In the genomic region with DNA sequence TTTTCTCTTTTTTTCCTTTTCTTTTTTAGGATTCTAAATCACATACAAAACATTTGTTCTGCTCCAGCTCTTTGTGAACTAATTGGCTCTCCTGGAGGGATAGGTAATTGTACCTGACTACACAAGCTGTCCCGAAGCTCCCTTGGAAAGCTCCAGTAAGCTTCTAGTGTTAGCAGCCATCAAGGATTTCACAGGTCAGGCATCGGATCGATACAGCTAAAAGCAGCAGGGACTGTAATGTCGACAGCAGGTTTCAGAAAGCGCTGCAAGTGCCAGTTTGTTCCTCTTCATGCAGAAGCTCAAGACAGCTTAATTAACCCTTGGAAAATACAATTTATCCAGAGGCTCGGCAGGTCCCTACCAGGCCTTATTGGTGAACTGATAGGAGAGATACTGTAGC, we compare ENCODE assay signal across 2 cellular contexts.
TF ChIP-seq lines count a peak whose summit lies in the region.

No MANE protein-coding gene starts in this region.

TF ChIP-seq in GM23338, 12 proteins besides CTCF, POLR2A, EP300 and RAD21 (continued from another document):
- TF ChIP-seq, protein P1, sequence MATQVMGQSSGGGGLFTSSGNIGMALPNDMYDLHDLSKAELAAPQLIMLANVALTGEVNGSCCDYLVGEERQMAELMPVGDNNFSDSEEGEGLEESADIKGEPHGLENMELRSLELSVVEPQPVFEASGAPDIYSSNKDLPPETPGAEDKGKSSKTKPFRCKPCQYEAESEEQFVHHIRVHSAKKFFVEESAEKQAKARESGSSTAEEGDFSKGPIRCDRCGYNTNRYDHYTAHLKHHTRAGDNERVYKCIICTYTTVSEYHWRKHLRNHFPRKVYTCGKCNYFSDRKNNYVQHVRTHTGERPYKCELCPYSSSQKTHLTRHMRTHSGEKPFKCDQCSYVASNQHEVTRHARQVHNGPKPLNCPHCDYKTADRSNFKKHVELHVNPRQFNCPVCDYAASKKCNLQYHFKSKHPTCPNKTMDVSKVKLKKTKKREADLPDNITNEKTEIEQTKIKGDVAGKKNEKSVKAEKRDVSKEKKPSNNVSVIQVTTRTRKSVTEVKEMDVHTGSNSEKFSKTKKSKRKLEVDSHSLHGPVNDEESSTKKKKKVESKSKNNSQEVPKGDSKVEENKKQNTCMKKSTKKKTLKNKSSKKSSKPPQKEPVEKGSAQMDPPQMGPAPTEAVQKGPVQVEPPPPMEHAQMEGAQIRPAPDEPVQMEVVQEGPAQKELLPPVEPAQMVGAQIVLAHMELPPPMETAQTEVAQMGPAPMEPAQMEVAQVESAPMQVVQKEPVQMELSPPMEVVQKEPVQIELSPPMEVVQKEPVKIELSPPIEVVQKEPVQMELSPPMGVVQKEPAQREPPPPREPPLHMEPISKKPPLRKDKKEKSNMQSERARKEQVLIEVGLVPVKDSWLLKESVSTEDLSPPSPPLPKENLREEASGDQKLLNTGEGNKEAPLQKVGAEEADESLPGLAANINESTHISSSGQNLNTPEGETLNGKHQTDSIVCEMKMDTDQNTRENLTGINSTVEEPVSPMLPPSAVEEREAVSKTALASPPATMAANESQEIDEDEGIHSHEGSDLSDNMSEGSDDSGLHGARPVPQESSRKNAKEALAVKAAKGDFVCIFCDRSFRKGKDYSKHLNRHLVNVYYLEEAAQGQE (IDR thresholded peaks at IDR 0.05; ENCODE audit: unreplicated experiment), result no peak
- TF ChIP-seq POLR2AphosphoS5 (IDR thresholded peaks at IDR 0.05; ENCODE audit: low read depth) (no peak), CREB1 (CRISPR knock-in tag; IDR thresholded peaks at IDR 0.05; ENCODE audit: low read depth) (no peak), EZH2phosphoT487 (IDR thresholded peaks at IDR 0.05; ENCODE audit: unreplicated experiment) (no peak), EZH2 (IDR thresholded peaks at IDR 0.05; ENCODE audit: low read depth, unreplicated experiment) (no peak), JUNB (IDR thresholded peaks at IDR 0.05; ENCODE audit: unreplicated experiment) (no peak), STAT1 (IDR thresholded peaks at IDR 0.05; ENCODE audit: unreplicated experiment) (no peak), ZNF114 (CRISPR knock-in tag; IDR thresholded peaks at IDR 0.05) (no peak)
- TF ChIP-seq, protein P2, sequence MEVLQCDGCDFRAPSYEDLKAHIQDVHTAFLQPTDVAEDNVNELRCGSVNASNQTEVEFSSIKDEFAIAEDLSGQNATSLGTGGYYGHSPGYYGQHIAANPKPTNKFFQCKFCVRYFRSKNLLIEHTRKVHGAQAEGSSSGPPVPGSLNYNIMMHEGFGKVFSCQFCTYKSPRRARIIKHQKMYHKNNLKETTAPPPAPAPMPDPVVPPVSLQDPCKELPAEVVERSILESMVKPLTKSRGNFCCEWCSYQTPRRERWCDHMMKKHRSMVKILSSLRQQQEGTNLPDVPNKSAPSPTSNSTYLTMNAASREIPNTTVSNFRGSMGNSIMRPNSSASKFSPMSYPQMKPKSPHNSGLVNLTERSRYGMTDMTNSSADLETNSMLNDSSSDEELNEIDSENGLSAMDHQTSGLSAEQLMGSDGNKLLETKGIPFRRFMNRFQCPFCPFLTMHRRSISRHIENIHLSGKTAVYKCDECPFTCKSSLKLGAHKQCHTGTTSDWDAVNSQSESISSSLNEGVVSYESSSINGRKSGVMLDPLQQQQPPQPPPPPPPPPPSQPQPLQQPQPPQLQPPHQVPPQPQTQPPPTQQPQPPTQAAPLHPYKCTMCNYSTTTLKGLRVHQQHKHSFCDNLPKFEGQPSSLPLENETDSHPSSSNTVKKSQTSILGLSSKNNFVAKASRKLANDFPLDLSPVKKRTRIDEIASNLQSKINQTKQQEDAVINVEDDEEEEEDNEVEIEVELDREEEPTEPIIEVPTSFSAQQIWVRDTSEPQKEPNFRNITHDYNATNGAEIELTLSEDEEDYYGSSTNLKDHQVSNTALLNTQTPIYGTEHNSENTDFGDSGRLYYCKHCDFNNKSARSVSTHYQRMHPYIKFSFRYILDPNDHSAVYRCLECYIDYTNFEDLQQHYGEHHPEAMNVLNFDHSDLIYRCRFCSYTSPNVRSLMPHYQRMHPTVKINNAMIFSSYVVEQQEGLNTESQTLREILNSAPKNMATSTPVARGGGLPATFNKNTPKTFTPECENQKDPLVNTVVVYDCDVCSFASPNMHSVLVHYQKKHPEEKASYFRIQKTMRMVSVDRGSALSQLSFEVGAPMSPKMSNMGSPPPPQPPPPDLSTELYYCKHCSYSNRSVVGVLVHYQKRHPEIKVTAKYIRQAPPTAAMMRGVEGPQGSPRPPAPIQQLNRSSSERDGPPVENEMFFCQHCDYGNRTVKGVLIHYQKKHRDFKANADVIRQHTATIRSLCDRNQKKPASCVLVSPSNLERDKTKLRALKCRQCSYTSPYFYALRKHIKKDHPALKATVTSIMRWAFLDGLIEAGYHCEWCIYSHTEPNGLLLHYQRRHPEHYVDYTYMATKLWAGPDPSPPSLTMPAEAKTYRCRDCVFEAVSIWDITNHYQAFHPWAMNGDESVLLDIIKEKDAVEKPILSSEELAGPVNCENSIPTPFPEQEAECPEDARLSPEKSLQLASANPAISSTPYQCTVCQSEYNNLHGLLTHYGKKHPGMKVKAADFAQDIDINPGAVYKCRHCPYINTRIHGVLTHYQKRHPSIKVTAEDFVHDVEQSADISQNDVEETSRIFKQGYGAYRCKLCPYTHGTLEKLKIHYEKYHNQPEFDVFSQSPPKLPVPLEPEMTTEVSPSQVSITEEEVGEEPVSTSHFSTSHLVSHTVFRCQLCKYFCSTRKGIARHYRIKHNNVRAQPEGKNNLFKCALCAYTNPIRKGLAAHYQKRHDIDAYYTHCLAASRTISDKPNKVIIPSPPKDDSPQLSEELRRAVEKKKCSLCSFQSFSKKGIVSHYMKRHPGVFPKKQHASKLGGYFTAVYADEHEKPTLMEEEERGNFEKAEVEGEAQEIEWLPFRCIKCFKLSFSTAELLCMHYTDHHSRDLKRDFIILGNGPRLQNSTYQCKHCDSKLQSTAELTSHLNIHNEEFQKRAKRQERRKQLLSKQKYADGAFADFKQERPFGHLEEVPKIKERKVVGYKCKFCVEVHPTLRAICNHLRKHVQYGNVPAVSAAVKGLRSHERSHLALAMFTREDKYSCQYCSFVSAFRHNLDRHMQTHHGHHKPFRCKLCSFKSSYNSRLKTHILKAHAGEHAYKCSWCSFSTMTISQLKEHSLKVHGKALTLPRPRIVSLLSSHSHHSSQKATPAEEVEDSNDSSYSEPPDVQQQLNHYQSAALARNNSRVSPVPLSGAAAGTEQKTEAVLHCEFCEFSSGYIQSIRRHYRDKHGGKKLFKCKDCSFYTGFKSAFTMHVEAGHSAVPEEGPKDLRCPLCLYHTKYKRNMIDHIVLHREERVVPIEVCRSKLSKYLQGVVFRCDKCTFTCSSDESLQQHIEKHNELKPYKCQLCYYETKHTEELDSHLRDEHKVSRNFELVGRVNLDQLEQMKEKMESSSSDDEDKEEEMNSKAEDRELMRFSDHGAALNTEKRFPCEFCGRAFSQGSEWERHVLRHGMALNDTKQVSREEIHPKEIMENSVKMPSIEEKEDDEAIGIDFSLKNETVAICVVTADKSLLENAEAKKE (CRISPR knock-in tag; IDR thresholded peaks at IDR 0.05), result no peak

TF ChIP-seq in WTC11, 78 proteins besides CTCF, POLR2A, EP300 and RAD21 (continued from another document):
- TF ChIP-seq MXD4 (CRISPR knock-in tag; IDR thresholded peaks at IDR 0.05; ENCODE audit: borderline replicate concordance), result no peak
- TF ChIP-seq GRHL2 (CRISPR knock-in tag; IDR thresholded peaks at IDR 0.05; ENCODE audit: insufficient replicate concordance, severe bottlenecking), result no peak
- TF ChIP-seq TEAD4 (CRISPR knock-in tag; IDR thresholded peaks at IDR 0.05), result no peak
- no peak for TF ChIP-seq TEAD1 (CRISPR knock-in tag; IDR thresholded peaks at IDR 0.05)
- no peak for TF ChIP-seq ELF4 (CRISPR knock-in tag; IDR thresholded peaks at IDR 0.05; ENCODE audit: low read depth)
- no peak for TF ChIP-seq ZNF416 (CRISPR knock-in tag; IDR thresholded peaks at IDR 0.05)
- TF ChIP-seq, protein P3, sequence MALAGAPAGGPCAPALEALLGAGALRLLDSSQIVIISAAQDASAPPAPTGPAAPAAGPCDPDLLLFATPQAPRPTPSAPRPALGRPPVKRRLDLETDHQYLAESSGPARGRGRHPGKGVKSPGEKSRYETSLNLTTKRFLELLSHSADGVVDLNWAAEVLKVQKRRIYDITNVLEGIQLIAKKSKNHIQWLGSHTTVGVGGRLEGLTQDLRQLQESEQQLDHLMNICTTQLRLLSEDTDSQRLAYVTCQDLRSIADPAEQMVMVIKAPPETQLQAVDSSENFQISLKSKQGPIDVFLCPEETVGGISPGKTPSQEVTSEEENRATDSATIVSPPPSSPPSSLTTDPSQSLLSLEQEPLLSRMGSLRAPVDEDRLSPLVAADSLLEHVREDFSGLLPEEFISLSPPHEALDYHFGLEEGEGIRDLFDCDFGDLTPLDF (CRISPR knock-in tag; IDR thresholded peaks at IDR 0.05), result no peak
